In genomic region chr3:18018491-18019177, GRCh38 we compare ENCODE assay signal across 22 cellular contexts.
"Had no signal": no experiment of that assay in that cellular context is flagged by ENCODE, and none has a peak within 500 bp of the region (broad histone marks: within the 10 kb centered on the region; RNA-seq: fewer than 3 reads in every experiment).

No MANE protein-coding gene starts in this region.

- H3K79me2 ChIP-seq: parathyroid adenoma had no signal

- H3K36me3 ChIP-seq: lower lobe of right lung, neutrophil, sigmoid colon, thoracic aorta had no signal

- H3K27ac ChIP-seq: epithelial cell of prostate, foreskin keratinocyte, lower lobe of right lung, neutrophil, parathyroid adenoma, sigmoid colon, thoracic aorta had no signal

- H3K9me3 ChIP-seq: lower lobe of right lung, neutrophil, sigmoid colon, thoracic aorta had no signal

- H3K4me3 ChIP-seq: lower lobe of right lung, sigmoid colon, thoracic aorta had no signal

- DNase-seq: activated B cell treated with CpG ODN at 0.5 μM for 24 hours; activated CD4-positive, alpha-beta T cell treated with anti-CD3 and anti-CD28 coated beads, Interleukin-2, amount 10 ng/mL, durations not matched to agents 24 days and 14 days; activated CD8-positive, alpha-beta T cell treated with anti-CD3 and anti-CD28 coated beads for 36 hours; activated naive CD4-positive, alpha-beta T cell treated with Interleukin-2 at 50 U/mL for 16 hours; activated naive CD8-positive, alpha-beta T cell treated with anti-CD3 and anti-CD28 coated beads, Interleukin-2, amount 10 ng/mL, durations not matched to agents 7 days and 5 days; activated T-cell treated with anti-CD3 and anti-CD28 coated beads, Interleukin-2, amount 50 U/mL, for 1 hour; dermis blood vessel endothelial cell; effector memory CD8-positive, alpha-beta T cell; foreskin keratinocyte; hippocampal formation; islet precursor cell; left colon; lower lobe of right lung; natural killer cell; sigmoid colon; stimulated activated naive B cell treated with anti-CD40 and anti-IgM and Interleukin-4, amounts not matched to agents 10 μg/mL and 1 μg/mL and 100 μg/mL, for 72 hours; T-cell had no signal

- H3K4me1 ChIP-seq: foreskin keratinocyte, lower lobe of right lung, parathyroid adenoma, sigmoid colon had no signal

- H3K9ac ChIP-seq: parathyroid adenoma had no signal

- H3K27me3 ChIP-seq: neutrophil, sigmoid colon had no signal

- H2AFZ ChIP-seq: parathyroid adenoma had no signal

- ATAC-seq: activated CD8-positive, alpha-beta T cell treated with anti-CD3 and anti-CD28 coated beads for 36 hours; effector memory CD8-positive, alpha-beta T cell; foreskin keratinocyte; left colon; lower lobe of right lung; natural killer cell; stimulated activated naive B cell treated with anti-CD40 and anti-IgM and Interleukin-4, amounts not matched to agents 10 μg/mL and 1 μg/mL and 100 μg/mL, for 72 hours; T-cell had no signal

- FAIRE-seq: bronchial epithelial cell had no signal
